ENCODE assay signal across 1 cellular context in the genomic region with DNA sequence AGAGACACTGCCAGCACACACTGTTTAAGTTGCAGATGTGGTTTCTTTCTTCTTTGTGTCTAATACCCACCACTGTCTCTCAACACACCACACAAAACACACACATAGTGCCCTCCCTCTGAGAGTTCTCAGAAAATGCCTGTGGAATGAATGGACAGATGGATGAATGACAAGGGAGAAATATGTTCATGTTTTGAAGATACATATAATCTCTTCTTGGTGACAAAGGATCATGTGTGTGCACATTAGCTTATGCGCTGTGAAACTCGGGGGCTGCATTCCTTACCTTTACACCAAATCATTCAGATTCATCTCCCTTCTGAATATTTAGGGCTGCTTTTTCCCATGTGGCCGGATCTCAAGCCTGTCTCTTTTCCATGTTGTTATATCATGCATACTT.
TF ChIP-seq lines count a peak whose summit lies in the region.

No MANE protein-coding gene starts in this region.

TF ChIP-seq in A549, 52 proteins besides CTCF, POLR2A, EP300 and RAD21 (continued from another document):
- TF ChIP-seq, protein P1, sequence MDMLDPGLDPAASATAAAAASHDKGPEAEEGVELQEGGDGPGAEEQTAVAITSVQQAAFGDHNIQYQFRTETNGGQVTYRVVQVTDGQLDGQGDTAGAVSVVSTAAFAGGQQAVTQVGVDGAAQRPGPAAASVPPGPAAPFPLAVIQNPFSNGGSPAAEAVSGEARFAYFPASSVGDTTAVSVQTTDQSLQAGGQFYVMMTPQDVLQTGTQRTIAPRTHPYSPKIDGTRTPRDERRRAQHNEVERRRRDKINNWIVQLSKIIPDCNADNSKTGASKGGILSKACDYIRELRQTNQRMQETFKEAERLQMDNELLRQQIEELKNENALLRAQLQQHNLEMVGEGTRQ (IDR thresholded peaks at IDR 0.05), result no peak
- TF ChIP-seq CEBPB (IDR thresholded peaks at IDR 0.05) (no peak), BHLHE40 (IDR thresholded peaks at IDR 0.05; ENCODE audit: low read depth, low read length) (no peak), EHMT2 (IDR thresholded peaks at IDR 0.05; ENCODE audit: low read depth) (no peak), JUNB (IDR thresholded peaks at IDR 0.05) (no peak)
